11 cellular contexts compared by ENCODE assay signal in genomic region chr12:91111366-91112321, GRCh38. TPM values are rescaled to one million over a fixed set of nuclear protein-coding genes. Genes with fewer than 3 reads are reported as not detected.
DNase-seq lines count a peak whose midpoint lies in the region; ATAC-seq and TF ChIP-seq lines count a peak whose summit lies in the region.
"Had no signal": no experiment of that assay in that cellular context is flagged by ENCODE, and none has a peak within 500 bp of the region (broad histone marks: within the 10 kb centered on the region; RNA-seq: fewer than 3 reads in every experiment).

Gene LUM (minus strand): TSS chr12:91111494. CDS start chr12:91108979, 2,515 bp downstream.

- H3K9me3 Mint-ChIP-seq in naive thymus-derived CD4-positive, alpha-beta T cell = no peaks in the 10 kb centered on the region
- H3K9me3 Mint-ChIP-seq: memory B cell had no signal

- POLR2A ChIA-PET in naive thymus-derived CD4-positive, alpha-beta T cell (lab: Charles Lee) = no interaction called here

- peaks cover 0 to 15% (median 3%) of the 10 kb centered on the region in 5 donors for H3K27me3 Mint-ChIP-seq in naive thymus-derived CD4-positive, alpha-beta T cell

- H3K9me3 ChIP-seq in esophagus squamous epithelium (no peaks in the 10 kb centered on the region), uterus (no peaks in the 10 kb centered on the region)
- no peaks in the 10 kb centered on the region for H3K9me3 ChIP-seq in naive thymus-derived CD4-positive, alpha-beta T cell (ENCODE audit: control insufficient read depth in 2 of 3, low read length in 3 of 3)

- H3K36me3 ChIP-seq in esophagus squamous epithelium = no peaks in the 10 kb centered on the region
- H3K36me3 ChIP-seq in naive thymus-derived CD4-positive, alpha-beta T cell (ENCODE audit: control insufficient read depth in 2 of 3, insufficient read depth in 3 of 3, low read length in 3 of 3) = no peaks in the 10 kb centered on the region
- H3K36me3 ChIP-seq in uterus = no peaks in the 10 kb centered on the region

- DNase-seq in NCI-H2227 (lab: John Stamatoyannopoulos, UW; ENCODE audit: unreplicated experiment) (peak; percentile 4), NCI-H2227 treated with DMSO at 0.1 percent for 48 hours (lab: John Stamatoyannopoulos, UW) (no peak), esophagus squamous epithelium (lab: John Stamatoyannopoulos, UW) (no peak), uterus (peak; percentile 41 to 56), activated T-cell treated with anti-CD3 and anti-CD28 coated beads for 4 hours (no peak), NCI-H1417 treated with DMSO at 0.1 percent for 48 hours (lab: John Stamatoyannopoulos, UW) (no peak)
- DNase-seq in naive thymus-derived CD4-positive, alpha-beta T cell = no peak
- DNase-seq in stimulated activated CD8-positive, alpha-beta memory T cell treated with anti-CD3 and anti-CD28 coated beads, Interleukin-4, amount 100 ng/mL, for 48 hours = no peak
- DNase-seq: ACHN; activated T-cell treated with anti-CD3 and anti-CD28 coated beads, Interleukin-2, amount 50 U/mL, for 1 hour had no signal

- CTCF ChIA-PET in naive thymus-derived CD4-positive, alpha-beta T cell (lab: Charles Lee) = no interaction called here

- peak within 1 kb of the TSS in 1 of 10 donors; percentile 3 for H3K4me3 Mint-ChIP-seq in naive thymus-derived CD4-positive, alpha-beta T cell
- H3K4me3 Mint-ChIP-seq: memory B cell had no signal

- ATAC-seq in naive thymus-derived CD4-positive, alpha-beta T cell = peak; percentile 20

- H3K27me3 ChIP-seq in esophagus squamous epithelium (no peaks in the 10 kb centered on the region), uterus (no peaks in the 10 kb centered on the region)
- no peaks in the 10 kb centered on the region for H3K27me3 ChIP-seq in naive thymus-derived CD4-positive, alpha-beta T cell (ENCODE audit: control insufficient read depth in 2 of 2, insufficient read depth in 2 of 2, low read length in 2 of 2)

- TF ChIP-seq POLR2A in esophagus squamous epithelium (IDR thresholded peaks at IDR 0.05) (no peak), uterus (IDR thresholded peaks at IDR 0.05) (no peak)

- 37% methylated on average over 7 of the region's 7 CpGs for WGBS in esophagus squamous epithelium, 2 donors

- H3K36me3 Mint-ChIP-seq in naive thymus-derived CD4-positive, alpha-beta T cell = no peaks in the 10 kb centered on the region
- H3K36me3 Mint-ChIP-seq: memory B cell had no signal

- H3K4me3 ChIP-seq in esophagus squamous epithelium = peak within 1 kb of the TSS in 3 of 4 donors; percentile 11 to 49 (median 18)
- H3K4me3 ChIP-seq in naive thymus-derived CD4-positive, alpha-beta T cell (ENCODE audit: low read length) = no peak within 1 kb of the TSS
- H3K4me3 ChIP-seq in uterus = peak within 1 kb of the TSS; percentile 30 to 47

- intact Hi-C loops in esophagus squamous epithelium (cut with DNase I) = no loop called here
- intact Hi-C loops in naive thymus-derived CD4-positive, alpha-beta T cell (cut with micrococcal nuclease) = no loop called here
- intact Hi-C loops in uterus (cut with DNase I; ENCODE audit: low total_unique reads) = no loop called here

- H3K27ac Mint-ChIP-seq in naive thymus-derived CD4-positive, alpha-beta T cell = no peak within 1 kb of the TSS
- H3K27ac Mint-ChIP-seq: memory B cell had no signal

- peaks cover 0 to 2% (median 0%) of the 10 kb centered on the region in 7 donors for H3K4me1 Mint-ChIP-seq in naive thymus-derived CD4-positive, alpha-beta T cell
- H3K4me1 Mint-ChIP-seq: memory B cell had no signal

- H3K27ac ChIP-seq in esophagus squamous epithelium (peak within 1 kb of the TSS in 3 of 4 donors; percentile 28 to 67 (median 52)), uterus (peak within 1 kb of the TSS; percentile 82 to 83)
- H3K27ac ChIP-seq in naive thymus-derived CD4-positive, alpha-beta T cell (ENCODE audit: low read depth, low read length) = no peak within 1 kb of the TSS

- H3K4me1 ChIP-seq in esophagus squamous epithelium (peaks cover 0 to 6% (median 0%) of the 10 kb centered on the region in 3 donors), uterus (no peaks in the 10 kb centered on the region)
- H3K4me1 ChIP-seq in naive thymus-derived CD4-positive, alpha-beta T cell (ENCODE audit: control insufficient read depth in 2 of 2, insufficient read depth in 2 of 2, low read length in 2 of 2) = no peaks in the 10 kb centered on the region

- TF ChIP-seq CTCF in esophagus squamous epithelium (IDR thresholded peaks at IDR 0.05) = no peak
- TF ChIP-seq CTCF in uterus (IDR thresholded peaks at IDR 0.05) = no peak

RNA-seq across cellular contexts. Expression of gene LUM, which starts in this region (rescaled TPM):
- 10 to 100 TPM in 3 of 4 donors, 1 to 10 TPM in 1; 5.1 to 51.5 (median 30.7) TPM for total RNA-seq in esophagus squamous epithelium
- under 1 TPM in 1 of 5 experiments, not detected in 4; 0.54 TPM for total RNA-seq in naive thymus-derived CD4-positive, alpha-beta T cell
- not detected for polyA plus RNA-seq in naive thymus-derived CD4-positive, alpha-beta T cell
- total RNA-seq in uterus = 100 to 1,000 TPM in 3 of 4 donors, 10 to 100 TPM in 1; 79.4 to 930 (median 325) TPM

Comparison
In these comparisons a context has a peak if more than half of its experiments do, and no peak if none do; other contexts are left out.
1. DNase-seq: peak in NCI-H2227 (single experiment) and uterus (2 of 2); none in NCI-H2227 treated with DMSO at 0.1 percent for 48 hours (single experiment), esophagus squamous epithelium (single experiment), naive thymus-derived CD4-positive, alpha-beta T cell (0 of 9), activated T-cell treated with anti-CD3 and anti-CD28 coated beads for 4 hours (single experiment), stimulated activated CD8-positive, alpha-beta memory T cell treated with anti-CD3 and anti-CD28 coated beads, Interleukin-4, amount 100 ng/mL, for 48 hours (single experiment) and NCI-H1417 treated with DMSO at 0.1 percent for 48 hours (single experiment).
2. Peak in ATAC-seq in naive thymus-derived CD4-positive, alpha-beta T cell; RNA of the gene not detected or under 1 TPM.